Comparison of ENCODE assay signal across 21 cellular contexts in genomic region chr4:78889955-78890354, GRCh38. TPM values are rescaled to one million over a fixed set of nuclear protein-coding genes. Genes with fewer than 3 reads are reported as not detected.
A peak's percentile ranks its signal among the peaks of the same experiment; 100 is the strongest.
DNase-seq lines count a peak whose midpoint lies in the region; ATAC-seq, FAIRE-seq and TF ChIP-seq lines count a peak whose summit lies in the region.
"Had no signal": no experiment of that assay in that cellular context is flagged by ENCODE, and none has a peak within 500 bp of the region (broad histone marks: within the 10 kb centered on the region; RNA-seq: fewer than 3 reads in every experiment).

No MANE protein-coding gene starts in this region.

- no peak for TF ChIP-seq EP300 in K562 (IDR thresholded peaks at IDR 0.05; ENCODE audit: low read length)

- H3K27me3 ChIP-seq in K562 (ENCODE audit: control insufficient read depth in 2 of 2, insufficient read depth in 2 of 2, low read length in 2 of 2) (no peaks in the 10 kb centered on the region), osteoblast (ENCODE audit: insufficient read depth, low read length) (no peaks in the 10 kb centered on the region)
- H3K27me3 ChIP-seq: BE2C, BLaER1 had no signal

- no peak for FAIRE-seq in K562 (lab: Jason Lieb, UNC)
- FAIRE-seq in kidney (lab: Jason Lieb, UNC) = peak; percentile 25
- FAIRE-seq: A204.1, GM12891 had no signal

- no peak overlapping the region for H3K4me3 Mint-ChIP-seq in activated naive CD4-positive, alpha-beta T cell treated with anti-CD3 and anti-CD28 coated beads, Interleukin-2, amount 10 ng/mL, durations not matched to agents 7 days and 5 days
- H3K4me3 Mint-ChIP-seq: CD14-positive monocyte; CD4-positive, alpha-beta memory T cell; CD4-positive, CD25-positive, alpha-beta regulatory T cell had no signal

- intact Hi-C loops in K562 (cut with micrococcal nuclease) = no loop called here
- intact Hi-C loops in kidney (cut with DNase I) = no loop called here

- no peak overlapping the region for H3K4me3 ChIP-seq in K562
- H3K4me3 ChIP-seq in kidney (ENCODE audit: low read length in 2 of 2) = no peak overlapping the region
- no peak overlapping the region for H3K4me3 ChIP-seq in osteoblast (ENCODE audit: insufficient read depth, low read length)
- H3K4me3 ChIP-seq: BLaER1 had no signal

- no peaks in the 10 kb centered on the region for H3K9me3 ChIP-seq in K562 (replicated peaks; ENCODE audit: control insufficient read depth, insufficient read depth, low read depth, low read length)
- no peaks in the 10 kb centered on the region for H3K9me3 ChIP-seq in kidney (ENCODE audit: control insufficient read depth in 1 of 2, low read length in 2 of 2)
- no peaks in the 10 kb centered on the region for H3K9me3 ChIP-seq in osteoblast (ENCODE audit: low read depth, low read length)
- H3K9me3 ChIP-seq: BE2C, BLaER1 had no signal

- no peak overlapping the region for H2AFZ ChIP-seq in K562 (ENCODE audit: low read depth, low read length)
- H2AFZ ChIP-seq in osteoblast (ENCODE audit: low read length) = no peak overlapping the region

- TF ChIP-seq RAD21 in K562 (CRISPR knock-in tag; conservative IDR thresholded peaks at IDR 0.05 in 1 of 2, IDR thresholded peaks at IDR 0.05 in 1 of 2) = no peak

- TF ChIP-seq CTCF in K562 (IDR thresholded peaks at IDR 0.05 in 2 of 3, conservative IDR thresholded peaks at IDR 0.05 in 1 of 3; ENCODE audit: insufficient read depth in 2 of 3, low read depth in 1 of 3, low read length in 3 of 3) (no peak), kidney (IDR thresholded peaks at IDR 0.05; ENCODE audit: borderline replicate concordance, extremely low read depth, insufficient read depth) (no peak), osteoblast (IDR thresholded peaks at IDR 0.05; ENCODE audit: extremely low read depth, low read depth, low read length) (no peak)

- H4K20me1 ChIP-seq in K562 (replicated peaks; ENCODE audit: control insufficient read depth, insufficient read depth, low read length) = no peaks in the 10 kb centered on the region
- no peaks in the 10 kb centered on the region for H4K20me1 ChIP-seq in osteoblast (ENCODE audit: insufficient read depth, low read length)
- H4K20me1 ChIP-seq: BLaER1 had no signal

- POLR2A ChIA-PET in K562 (lab: Yijun Ruan, JAX) = no interaction called here

- in situ Hi-C loops in K562 (cut with MboI) = no loop called here

- ATAC-seq in K562 = no peak
- no peak for ATAC-seq in HG03521 (IDR thresholded peaks at IDR 0.05; ENCODE audit: unreplicated experiment)

- no TSS peak for BruUV-seq in K562 (replicated peaks; lab: Mats Ljungman, UMichigan)

- H3K4me2 ChIP-seq in K562 (ENCODE audit: insufficient read depth, low read length) (no peak overlapping the region), osteoblast (ENCODE audit: insufficient read depth, low read length) (no peak overlapping the region)
- H3K4me2 ChIP-seq: BLaER1 had no signal

- H3K27ac ChIP-seq in K562 (ENCODE audit: extremely low read depth, low read depth, low read length) (no peak overlapping the region), kidney (ENCODE audit: low read depth in 2 of 2, low read length in 2 of 2) (no peak overlapping the region), osteoblast (ENCODE audit: low read depth, low read length) (no peak overlapping the region)
- H3K27ac ChIP-seq: BLaER1 had no signal

- no peak for TF ChIP-seq POLR2A in K562 (conservative IDR thresholded peaks at IDR 0.05)

- DNase-seq in K562 (ENCODE audit: extremely low read depth in 1 of 4, low spot score in 3 of 4) (no peak), kidney (no peak), osteoblast (ENCODE audit: insufficient read length, low spot score, missing footprints) (peak; percentile 45), dermis blood vessel endothelial cell (no peak), H4 (ENCODE audit: low spot score) (no peak)
- no peak for DNase-seq in activated naive CD4-positive, alpha-beta T cell treated with anti-CD3 and anti-CD28 coated beads, Interleukin-2, amount 10 ng/mL, durations not matched to agents 7 days and 5 days
- DNase-seq: 8988T; ACHN; BE2C; C1 segment of cervical spinal cord; CD4-positive, CD25-positive, alpha-beta regulatory T cell; CD8-positive, alpha-beta memory T cell; COR-L47; DMS79 treated with DMSO at 0.1 percent for 48 hours; GF-D8 had no signal

- no peaks in the 10 kb centered on the region for H3K4me1 ChIP-seq in K562 (replicated peaks in 1 of 2; ENCODE audit: control insufficient read depth in 2 of 2, insufficient read depth in 2 of 2, low read length in 2 of 2)
- H3K4me1 ChIP-seq in kidney (ENCODE audit: control insufficient read depth in 1 of 2, insufficient read depth in 1 of 2, low read depth in 1 of 2, low read length in 2 of 2) = no peaks in the 10 kb centered on the region
- no peaks in the 10 kb centered on the region for H3K4me1 ChIP-seq in osteoblast (ENCODE audit: insufficient read depth, low read length)
- H3K4me1 ChIP-seq: BE2C, BLaER1 had no signal

- no peaks in the 10 kb centered on the region for H3K79me2 ChIP-seq in K562 (ENCODE audit: control insufficient read depth, insufficient read depth, low read length)
- no peaks in the 10 kb centered on the region for H3K79me2 ChIP-seq in osteoblast (ENCODE audit: insufficient read depth, low read length)

- H3K4me1 Mint-ChIP-seq in activated naive CD4-positive, alpha-beta T cell treated with anti-CD3 and anti-CD28 coated beads, Interleukin-2, amount 10 ng/mL, durations not matched to agents 7 days and 5 days = peaks cover 8% of the 10 kb centered on the region

- no peaks in the 10 kb centered on the region for H3K27me3 Mint-ChIP-seq in activated naive CD4-positive, alpha-beta T cell treated with anti-CD3 and anti-CD28 coated beads, Interleukin-2, amount 10 ng/mL, durations not matched to agents 7 days and 5 days
- H3K27me3 Mint-ChIP-seq: CD4-positive, alpha-beta memory T cell; CD8-positive, alpha-beta memory T cell had no signal

- H3K36me3 Mint-ChIP-seq in activated naive CD4-positive, alpha-beta T cell treated with anti-CD3 and anti-CD28 coated beads, Interleukin-2, amount 10 ng/mL, durations not matched to agents 7 days and 5 days = peaks cover 20% of the 10 kb centered on the region

- CTCF ChIA-PET in K562 (lab: Yijun Ruan, JAX; ENCODE audit: low intra/inter-chr PET ratio) = no interaction called here
- CTCF ChIA-PET in activated naive CD4-positive, alpha-beta T cell treated with anti-CD3 and anti-CD28 coated beads, Interleukin-2, amount 10 ng/mL, durations not matched to agents 7 days and 5 days (lab: Charles Lee) = no interaction called here

- H3K36me3 ChIP-seq in K562 (ENCODE audit: control insufficient read depth, insufficient read depth, low read length) = peaks cover 98% of the 10 kb centered on the region
- peaks cover 3 to 27% of the 10 kb centered on the region in 2 donors for H3K36me3 ChIP-seq in kidney (ENCODE audit: control insufficient read depth in 1 of 2, insufficient read depth in 2 of 2, low read length in 2 of 2)
- peaks cover 19% of the 10 kb centered on the region for H3K36me3 ChIP-seq in osteoblast (ENCODE audit: insufficient read depth, low read length)

- H3K9me1 ChIP-seq in K562 (ENCODE audit: control insufficient read depth, insufficient read depth, low read length) = no peaks in the 10 kb centered on the region

- no peak overlapping the region for H3K27ac Mint-ChIP-seq in activated naive CD4-positive, alpha-beta T cell treated with anti-CD3 and anti-CD28 coated beads, Interleukin-2, amount 10 ng/mL, durations not matched to agents 7 days and 5 days

- H3K9ac ChIP-seq in K562 (ENCODE audit: insufficient read depth in 1 of 2, low read depth in 2 of 2, low read length in 2 of 2) (no peak overlapping the region), kidney (ENCODE audit: low read length in 2 of 2) (no peak overlapping the region)
- H3K9ac ChIP-seq: BLaER1 had no signal

- no peaks in the 10 kb centered on the region for H3K9me3 Mint-ChIP-seq in activated naive CD4-positive, alpha-beta T cell treated with anti-CD3 and anti-CD28 coated beads, Interleukin-2, amount 10 ng/mL, durations not matched to agents 7 days and 5 days
- H3K9me3 Mint-ChIP-seq: CD4-positive, alpha-beta memory T cell; CD8-positive, alpha-beta memory T cell had no signal

TF ChIP-seq in K562, 482 proteins besides CTCF, POLR2A, EP300 and RAD21 (continues in another document):
- TF ChIP-seq POLR2G (IDR thresholded peaks at IDR 0.05; ENCODE audit: low read depth, low read length) = peak; percentile 28; the same call in 1 of the 2 replicates
- TF ChIP-seq RBM22 (IDR thresholded peaks at IDR 0.05; ENCODE audit: low read depth, low read length, poor library complexity, severe bottlenecking) = peak; percentile 93
- no peak for TF ChIP-seq NR2C1 (IDR thresholded peaks at IDR 0.05)
- no peak for TF ChIP-seq NR2C1 (tag; IDR thresholded peaks at IDR 0.05)
- no peak for TF ChIP-seq MAZ (CRISPR knock-in tag; conservative IDR thresholded peaks at IDR 0.05 in 1 of 2, IDR thresholded peaks at IDR 0.05 in 1 of 2)
- TF ChIP-seq FUS (optimal IDR thresholded peaks at IDR 0.05; ENCODE audit: low read depth, low read length) = no peak
- TF ChIP-seq TBL1XR1 (IDR thresholded peaks at IDR 0.05; ENCODE audit: low read length in 2 of 2) = no peak
- no peak for TF ChIP-seq ATF1 (CRISPR knock-in tag; IDR thresholded peaks at IDR 0.05)
- TF ChIP-seq ATF1 (tag; IDR thresholded peaks at IDR 0.05) = no peak

RNA-seq across cellular contexts. Expression of gene PAQR3, which starts 49.3 kb away (rescaled TPM):
- total RNA-seq in K562 (2011; cell fraction: chromatin; rRNA removed; ENCODE audit: low replicate concordance) = 30.4 and 87.1 TPM in 2 replicates
- total RNA-seq in K562 (2011; cell fraction: nucleolus; rRNA removed) = 11.0 and 17.4 TPM in 2 replicates
- 43.8 and 82.7 TPM in 2 replicates for total RNA-seq in K562 (2011; cell fraction: nucleoplasm; rRNA removed)
- total RNA-seq in K562 (2014; rRNA removed) = 15.3 and 21.6 TPM in 2 replicates
- total RNA-seq in K562 (2014; rRNA removed; fragmentation: Illumina TruSeq; extraction: Trizol) = 37.5 TPM in 2 replicates
- total RNA-seq in K562 (2015; rRNA removed; fragmentation: Illumina TruSeq; extraction: Trizol) = 27.6 and 31.6 TPM in 2 replicates
- 33.1 and 33.9 TPM in 2 replicates for total RNA-seq in K562 (2021)
- polyA plus RNA-seq in K562 (2011; rRNA removed) = 56.1 and 77.1 TPM in 2 replicates
- 20.8 and 58.9 TPM in 2 replicates for polyA plus RNA-seq in K562 (2011; cell fraction: cytosol; rRNA removed)
- polyA plus RNA-seq in K562 (2011; cell fraction: nucleus; rRNA removed) = 63.4 and 98.2 TPM in 2 replicates
- 29.2 and 31.4 TPM in 2 replicates for polyA plus RNA-seq in K562 (2012)
- polyA plus RNA-seq in K562 (2014; fragmentation: Illumina TruSeq; extraction: Trizol) = 29.7 and 32.8 TPM in 2 replicates
- 10 to 100 TPM; 10.7 to 12.7 TPM for polyA plus RNA-seq in K562 (2014; fragmentation: Nextera tagmentation; extraction: Ambion mirVana)
- 20.5 and 31.8 TPM in 2 replicates for polyA plus RNA-seq in K562 (2014; rRNA removed)
- polyA minus RNA-seq in K562 (2011; rRNA and poly(A)+ RNA removed) = 99.5 and 126 TPM in 2 replicates
- 40.8 and 41.1 TPM in 2 replicates for polyA minus RNA-seq in K562 (2011; cell fraction: cytosol; rRNA and poly(A)+ RNA removed)
- polyA minus RNA-seq in K562 (2011; cell fraction: nucleus; rRNA and poly(A)+ RNA removed) = 32.9 and 52.4 TPM in 2 replicates
- total RNA-seq in kidney = 11.4 TPM
- 4.9 TPM for polyA plus RNA-seq in kidney (ENCODE audit: insufficient read depth, low read depth, low replicate concordance)
- 13.8 and 16.6 TPM in 2 replicates for total RNA-seq in osteoblast
- total RNA-seq in dermis blood vessel endothelial cell = 12.4 and 19.8 TPM in 2 replicates
- 13.9 and 22.5 TPM in 2 replicates for total RNA-seq in H4 (2014; rRNA removed; shearing (Covaris generic))
